In genomic region chr1:109509176-109510134, GRCh38 we compare ENCODE assay signal across 8 cellular contexts. TPM values are rescaled to one million over a fixed set of nuclear protein-coding genes. Genes with fewer than 3 reads are reported as not detected.
DNase-seq lines count a peak whose midpoint lies in the region; ATAC-seq, FAIRE-seq and TF ChIP-seq lines count a peak whose summit lies in the region.

A gene with protein sequence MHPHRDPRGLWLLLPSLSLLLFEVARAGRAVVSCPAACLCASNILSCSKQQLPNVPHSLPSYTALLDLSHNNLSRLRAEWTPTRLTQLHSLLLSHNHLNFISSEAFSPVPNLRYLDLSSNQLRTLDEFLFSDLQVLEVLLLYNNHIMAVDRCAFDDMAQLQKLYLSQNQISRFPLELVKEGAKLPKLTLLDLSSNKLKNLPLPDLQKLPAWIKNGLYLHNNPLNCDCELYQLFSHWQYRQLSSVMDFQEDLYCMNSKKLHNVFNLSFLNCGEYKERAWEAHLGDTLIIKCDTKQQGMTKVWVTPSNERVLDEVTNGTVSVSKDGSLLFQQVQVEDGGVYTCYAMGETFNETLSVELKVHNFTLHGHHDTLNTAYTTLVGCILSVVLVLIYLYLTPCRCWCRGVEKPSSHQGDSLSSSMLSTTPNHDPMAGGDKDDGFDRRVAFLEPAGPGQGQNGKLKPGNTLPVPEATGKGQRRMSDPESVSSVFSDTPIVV (minus strand): TSS chr1:109509727. CDS start chr1:109508912, 815 bp downstream.

- H3K27me3 ChIP-seq in heart right ventricle: peaks cover 0 to 5% (median 0%) of the 10 kb centered on the region in 7 donors
- H3K27me3 ChIP-seq in psoas muscle (ENCODE audit: insufficient read depth in 3 of 3, low read length in 2 of 3): no peaks in the 10 kb centered on the region
- no peaks in the 10 kb centered on the region for H3K27me3 ChIP-seq in SJCRH30

- DNase-seq in GM10266 (ENCODE audit: extremely low spot score) (peak; percentile 83), SK-MEL-5 (ENCODE audit: low read depth, low spot score) (peak; percentile 24), heart right ventricle (peak; percentile 56 to 67), psoas muscle (peak; percentile 76 to 80), H54 (ENCODE audit: insufficient read length, low spot score) (no peak), SJCRH30 (no peak)

- peak within 1 kb of the TSS; percentile 94 for H3K27ac Mint-ChIP-seq in activated naive CD8-positive, alpha-beta T cell

- no peaks in the 10 kb centered on the region for H3K27me3 Mint-ChIP-seq in activated naive CD8-positive, alpha-beta T cell

- peak within 1 kb of the TSS in 9 of 10 donors; percentile 47 to 78 (median 66) for H3K27ac ChIP-seq in heart right ventricle
- H3K27ac ChIP-seq in psoas muscle: peak within 1 kb of the TSS; percentile 85
- H3K27ac ChIP-seq in SJCRH30: no peak within 1 kb of the TSS

- H3K9me3 Mint-ChIP-seq in activated naive CD8-positive, alpha-beta T cell (ENCODE audit: low read depth): no peaks in the 10 kb centered on the region

- WGBS in heart right ventricle, 2 donors: 0 to 1% methylated on average over 68 to 100 of the region's 100 CpGs
- WGBS in psoas muscle, 3 donors: 0% methylated on average over 26 to 100 of the region's 100 CpGs

- TF ChIP-seq CTCF in GM10266 (IDR thresholded peaks at IDR 0.05; ENCODE audit: control insufficient read depth, insufficient read depth, low read depth, missing control alignments): no peak
- no peak for TF ChIP-seq CTCF in heart right ventricle (IDR thresholded peaks at IDR 0.05)
- no peak for TF ChIP-seq CTCF in psoas muscle (IDR thresholded peaks at IDR 0.05)

- intact Hi-C loops in heart right ventricle (cut with DNase I): no loop called here
- intact Hi-C loops in psoas muscle (cut with DNase I): no loop called here

- ATAC-seq in HG03460 (IDR thresholded peaks at IDR 0.05; ENCODE audit: unreplicated experiment) (peak; percentile 64), heart right ventricle (peak; percentile 69 to 91 (median 78)), psoas muscle (peak; percentile 82 to 88 (median 86))

- no peak for TF ChIP-seq POLR2A in H54 (IDR thresholded peaks at IDR 0.05; ENCODE audit: low read depth, low read length)

- in situ Hi-C loops in SK-MEL-5 (cut with HindIII; ENCODE audit: low pct_unique_long_range_greater_than_20kb, low sequenced_read_pairs): no loop called here

- H3K4me3 ChIP-seq in heart right ventricle (peak within 1 kb of the TSS; percentile 68 to 84 (median 73)), psoas muscle (peak within 1 kb of the TSS; percentile 83), SJCRH30 (no peak within 1 kb of the TSS)

- H3K36me3 ChIP-seq in heart right ventricle (peaks cover 0 to 16% (median 0%) of the 10 kb centered on the region in 9 donors), psoas muscle (ENCODE audit: insufficient read depth in 1 of 2, low read depth in 1 of 2) (peaks cover 0 to 21% of the 10 kb centered on the region in 2 donors), SJCRH30 (no peaks in the 10 kb centered on the region)

- H3K4me1 ChIP-seq in heart right ventricle (peaks cover 0 to 18% (median 13%) of the 10 kb centered on the region in 9 donors), psoas muscle (peaks cover 44% of the 10 kb centered on the region), SJCRH30 (peaks cover 17% of the 10 kb centered on the region)

- H3K4me1 Mint-ChIP-seq in activated naive CD8-positive, alpha-beta T cell (ENCODE audit: low read depth): peaks cover 66% of the 10 kb centered on the region

- FAIRE-seq in H54 (lab: Jason Lieb, UNC): no peak

- peak within 1 kb of the TSS; percentile 95 for H3K4me3 Mint-ChIP-seq in activated naive CD8-positive, alpha-beta T cell

- H3K9me3 ChIP-seq in heart right ventricle (no peaks in the 10 kb centered on the region), psoas muscle (no peaks in the 10 kb centered on the region), SJCRH30 (replicated peaks) (no peaks in the 10 kb centered on the region)

- peaks cover 11% of the 10 kb centered on the region for H3K36me3 Mint-ChIP-seq in activated naive CD8-positive, alpha-beta T cell

RNA-seq across cellular contexts. Expression of the gene that starts here (rescaled TPM):
- total RNA-seq in SK-MEL-5 (2014; rRNA removed; shearing (Covaris generic)): 2.4 and 2.6 TPM in 2 replicates
- 2.1 and 2.9 TPM in 2 replicates for polyA plus RNA-seq in SK-MEL-5 (2015; cell fraction: cytosol; rRNA removed)
- 1.8 and 3.9 TPM in 2 replicates for polyA plus RNA-seq in SK-MEL-5 (2015; cell fraction: nucleus; rRNA removed)
- total RNA-seq in heart right ventricle (10 to 100 TPM; 11.9 to 16.6 (median 14.7) TPM), psoas muscle (10 to 100 TPM in 3 of 4 donors, 1 to 10 TPM in 1; 8.7 to 16.6 (median 11.4) TPM)
- polyA plus RNA-seq in heart right ventricle (1 to 10 TPM; 2.8 to 4.0 TPM), psoas muscle (10 to 100 TPM in 1 of 3 donors, 1 to 10 TPM in 2; 3.1 to 16.0 (median 8.0) TPM)
- total RNA-seq in SJCRH30 (2014; rRNA removed; shearing (Covaris generic)): 0.58 and 0.59 TPM in 2 replicates

Comparison
In these comparisons a context has a peak if more than half of its experiments do, and no peak if none do; other contexts are left out.
1. DNase-seq: peak in GM10266 (single experiment), SK-MEL-5 (single experiment), heart right ventricle (2 of 2) and psoas muscle (2 of 2); none in H54 (single experiment) and SJCRH30 (0 of 2).
2. Peak in every context shown above with its lines, with median percentiles within 50 percentile points of each other: ATAC-seq.